8 cellular contexts compared by ENCODE assay signal in the genomic region with DNA sequence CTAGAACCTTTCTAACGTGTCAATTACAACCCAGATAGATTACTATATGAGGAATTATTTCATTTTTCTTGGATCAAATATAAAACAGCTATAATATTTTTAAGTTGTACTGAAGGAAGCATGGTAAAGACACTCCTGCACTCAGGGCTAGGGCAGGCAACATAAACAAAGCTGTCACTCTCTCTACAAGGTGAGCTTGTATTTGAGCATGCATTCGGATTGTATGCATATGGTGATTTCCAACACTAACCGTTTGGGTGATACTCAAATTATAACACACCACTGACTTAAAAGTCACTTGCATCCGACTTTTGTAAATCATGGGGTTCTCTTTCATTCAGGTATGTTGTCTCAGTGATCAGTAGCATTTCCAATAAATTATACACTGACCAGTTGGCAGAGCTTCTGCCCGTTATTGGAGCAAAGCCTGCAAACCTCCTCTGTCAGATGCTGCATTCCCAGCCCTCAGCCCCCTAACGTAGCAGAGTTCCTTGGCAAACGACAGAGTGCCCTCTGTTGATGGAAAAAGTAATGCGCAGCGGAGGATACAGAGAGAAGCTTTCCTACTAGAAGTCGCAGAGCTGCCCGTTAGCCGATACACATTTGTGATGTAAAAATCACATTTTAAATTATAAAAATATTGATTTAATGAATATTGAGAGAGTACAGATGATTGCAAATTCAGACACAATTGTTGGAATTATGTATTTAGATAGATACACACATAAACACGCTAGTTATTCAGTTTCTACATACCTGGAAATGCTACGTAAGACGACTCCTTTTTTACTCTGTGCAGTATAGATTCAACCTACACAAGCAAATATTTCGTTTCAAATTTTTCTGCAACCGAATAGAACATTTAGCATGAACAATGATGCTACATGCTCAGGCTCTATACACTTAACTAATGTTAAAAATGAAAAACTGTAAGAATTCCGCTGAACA.
DNase-seq lines count a peak whose midpoint lies in the region; ATAC-seq, FAIRE-seq and TF ChIP-seq lines count a peak whose summit lies in the region.

No MANE protein-coding gene starts in this region.

- in situ Hi-C loops in SK-MEL-5 (cut with HindIII; ENCODE audit: low pct_unique_long_range_greater_than_20kb, low sequenced_read_pairs) = loop anchor here (10.0 to 25.0 kb wide), 2 partner anchors 258 to 479 kb away; no protein-coding TSS in a partner anchor
- in situ Hi-C loops in astrocyte of the spinal cord (cut with HindIII; ENCODE audit: low sequenced_read_pairs) = no loop called here

- ATAC-seq in GM18858 (IDR thresholded peaks at IDR 0.05; ENCODE audit: unreplicated experiment) (peak; percentile 49), HG03280 (IDR thresholded peaks at IDR 0.05; ENCODE audit: unreplicated experiment) (no peak)

- no peak overlapping the region for H3K4me3 ChIP-seq in astrocyte of the spinal cord (ENCODE audit: low read depth, low read length)

- FAIRE-seq in islet of Langerhans (lab: Jason Lieb, UNC) = peak; percentile 60

- TF ChIP-seq CTCF in astrocyte of the spinal cord (IDR thresholded peaks at IDR 0.05; ENCODE audit: low read depth, low read length) = peak; percentile 76

- DNase-seq in AML-193 (lab: John Stamatoyannopoulos, UW) (peak; percentile 7 to 16), MV-4-11 (lab: John Stamatoyannopoulos, UW) (peak; percentile 11), SK-MEL-5 (ENCODE audit: low read depth, low spot score) (peak; percentile 92), astrocyte of the spinal cord (ENCODE audit: low read depth, low spot score) (peak; percentile 54)
- DNase-seq in stimulated activated CD4-positive, alpha-beta T cell treated with anti-CD3 and anti-CD28 coated beads, Interleukin-2, amount 100 ng/mL, for 48 hours = peak; percentile 16 to 26

Comparison
In these comparisons a context has a peak if more than half of its experiments do, and no peak if none do; other contexts are left out.
1. DNase-seq: peak in every context shown above with its lines; median percentile 92 in SK-MEL-5; 54 in astrocyte of the spinal cord; 21 in stimulated activated CD4-positive, alpha-beta T cell treated with anti-CD3 and anti-CD28 coated beads, Interleukin-2, amount 100 ng/mL, for 48 hours; 12 in AML-193; 11 in MV-4-11.